ENCODE assay signal across 10 cellular contexts in the genomic region with DNA sequence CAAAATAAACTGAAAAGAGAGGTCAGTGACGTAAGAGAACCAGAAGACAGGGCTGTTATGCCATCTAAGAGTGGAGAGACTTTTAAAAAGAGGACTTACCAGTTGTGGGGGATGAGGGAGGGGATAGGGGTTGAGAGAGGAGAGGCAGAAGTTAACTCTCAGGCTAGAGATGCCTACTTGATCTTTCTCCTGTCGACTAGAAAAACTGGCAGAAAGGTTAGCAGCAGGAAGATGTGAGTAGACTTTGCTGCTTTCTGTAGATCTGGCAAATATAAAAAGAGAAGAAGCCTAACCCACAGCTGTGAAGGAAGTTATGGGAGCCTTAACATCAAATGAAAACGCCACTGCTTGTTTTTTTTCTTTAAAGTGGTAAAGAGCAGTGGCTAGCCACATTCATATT.
DNase-seq lines count a peak whose midpoint lies in the region; ATAC-seq and TF ChIP-seq lines count a peak whose summit lies in the region.
"Had no signal": no experiment of that assay in that cellular context is flagged by ENCODE, and none has a peak within 500 bp of the region (broad histone marks: within the 10 kb centered on the region; RNA-seq: fewer than 3 reads in every experiment).

No MANE protein-coding gene starts in this region.

- H3K4me3 ChIP-seq in DND-41 (ENCODE audit: low read depth in 1 of 2, low read length in 2 of 2), result no peak overlapping the region

- H3K4me1 ChIP-seq in DND-41 (ENCODE audit: insufficient read depth, low read length), result peaks cover 24% of the 10 kb centered on the region

- no peak overlapping the region for H3K9ac ChIP-seq in DND-41 (ENCODE audit: low read depth, low read length)

- H3K36me3 ChIP-seq in DND-41 (ENCODE audit: insufficient read depth, low read length), result no peaks in the 10 kb centered on the region; the same call in 1 of the 2 replicates

- H2AFZ ChIP-seq in DND-41 (ENCODE audit: low read depth, low read length), result no peak overlapping the region

- peaks cover 38% of the 10 kb centered on the region for H4K20me1 ChIP-seq in DND-41 (ENCODE audit: insufficient read depth, low read length)

- H3K27me3 ChIP-seq in DND-41 (ENCODE audit: insufficient read depth, low read length, poor library complexity), result no peaks in the 10 kb centered on the region

- peak; percentile 51 for DNase-seq in DND-41
- DNase-seq in OCI-M1 (lab: John Stamatoyannopoulos, UW), result peak; percentile 17
- DNase-seq in central memory CD4-positive, alpha-beta T cell, result peak; percentile 74
- peak; percentile 25 for DNase-seq in pons (ENCODE audit: low spot score)
- no peak for DNase-seq in C1 segment of cervical spinal cord (lab: John Stamatoyannopoulos, UW)
- DNase-seq in NCI-H446 treated with DMSO at 0.1 percent for 48 hours (lab: John Stamatoyannopoulos, UW), result no peak
- DNase-seq: amniotic stem cell, NCI-H226 had no signal

- no peak for TF ChIP-seq CTCF in DND-41 (IDR thresholded peaks at IDR 0.05; ENCODE audit: borderline replicate concordance, extremely low read depth, low read length, poor library complexity, severe bottlenecking)

- ATAC-seq in DND-41 (ENCODE audit: insufficient read depth, low read depth) (peak; percentile 96), HG03108 (IDR thresholded peaks at IDR 0.05; ENCODE audit: unreplicated experiment) (no peak)
- ATAC-seq: Panc1 had no signal

- H3K4me2 ChIP-seq in DND-41 (ENCODE audit: insufficient read depth, low read length), result peak overlapping the region; percentile 30; the same call in 1 of the 2 replicates

- no peaks in the 10 kb centered on the region for H3K9me3 ChIP-seq in DND-41 (ENCODE audit: insufficient read depth, low read length, severe bottlenecking)

- peaks cover 14% of the 10 kb centered on the region for H3K79me2 ChIP-seq in DND-41 (ENCODE audit: insufficient read depth, low read length)

- H3K27ac ChIP-seq in DND-41 (ENCODE audit: low read length), result peak overlapping the region; percentile 67

Comparison
In these comparisons a context has a peak if more than half of its experiments do, and no peak if none do; other contexts are left out.
1. DNase-seq: peak in DND-41 (single experiment), OCI-M1 (single experiment), central memory CD4-positive, alpha-beta T cell (single experiment) and pons (single experiment); none in C1 segment of cervical spinal cord (0 of 14) and NCI-H446 treated with DMSO at 0.1 percent for 48 hours (single experiment).